ENCODE assay signal across 9 cellular contexts in genomic region chr1:94721240-94721639, GRCh38.
A peak's percentile ranks its signal among the peaks of the same experiment; 100 is the strongest.
DNase-seq lines count a peak whose midpoint lies in the region; ATAC-seq and TF ChIP-seq lines count a peak whose summit lies in the region.
"Had no signal": no experiment of that assay in that cellular context is flagged by ENCODE, and none has a peak within 500 bp of the region (broad histone marks: within the 10 kb centered on the region; RNA-seq: fewer than 3 reads in every experiment).

No MANE protein-coding gene starts in this region.

- TF ChIP-seq CTCF in tibial nerve (IDR thresholded peaks at IDR 0.05) = no peak

- no peak overlapping the region for H3K4me3 ChIP-seq in tibial nerve

- peak in 1 of 2 donors; percentile 8 for DNase-seq in activated T-cell treated with anti-CD3 and anti-CD28 coated beads, Interleukin-2, amount 50 U/mL, for 72 hours
- no peak for DNase-seq in activated T-cell treated with anti-CD3 and anti-CD28 coated beads, Interleukin-2, amount 50 U/mL, for 24 hours
- no peak for DNase-seq in T-helper 17 cell
- no peak for DNase-seq in stimulated activated naive CD8-positive, alpha-beta T cell treated with anti-CD3 and anti-CD28 coated beads, Interleukin-15, amount 100 ng/mL, for 72 hours
- DNase-seq in tibial nerve (ENCODE audit: low spot score in 2 of 2) = no peak
- DNase-seq in activated CD4-positive, alpha-beta memory T cell treated with anti-CD3 and anti-CD28 coated beads, Interleukin-2, amount 10 ng/mL, durations not matched to agents 7 days and 5 days = no peak

- H3K4me1 ChIP-seq in tibial nerve = peaks cover 0 to 6% (median 0%) of the 10 kb centered on the region in 4 donors

- no peaks in the 10 kb centered on the region for H3K27me3 ChIP-seq in tibial nerve

- POLR2A ChIA-PET in activated CD4-positive, alpha-beta memory T cell treated with anti-CD3 and anti-CD28 coated beads, Interleukin-2, amount 10 ng/mL, durations not matched to agents 7 days and 5 days (lab: Charles Lee) = no interaction called here

- peak; percentile 54 to 59 for ATAC-seq in activated T-cell treated with anti-CD3 and anti-CD28 coated beads, Interleukin-2, amount 50 U/mL, for 72 hours (replicated peaks in 1 of 2)
- ATAC-seq in HG02981 (IDR thresholded peaks at IDR 0.05; ENCODE audit: unreplicated experiment) (peak; percentile 52), T-helper 17 cell (peak; percentile 75), HG03460 (IDR thresholded peaks at IDR 0.05; ENCODE audit: unreplicated experiment) (no peak)
- peak; percentile 41 for ATAC-seq in stimulated activated naive CD8-positive, alpha-beta T cell treated with anti-CD3 and anti-CD28 coated beads, Interleukin-15, amount 100 ng/mL, for 72 hours

- H3K9me3 ChIP-seq in T-helper 17 cell (ENCODE audit: control insufficient read depth, low read length, poor library complexity, severe bottlenecking) (no peaks in the 10 kb centered on the region), tibial nerve (no peaks in the 10 kb centered on the region)

- CTCF ChIA-PET in activated CD4-positive, alpha-beta memory T cell treated with anti-CD3 and anti-CD28 coated beads, Interleukin-2, amount 10 ng/mL, durations not matched to agents 7 days and 5 days (lab: Charles Lee) = no interaction called here

- TF ChIP-seq POLR2A in tibial nerve (IDR thresholded peaks at IDR 0.05) = no peak

- H3K36me3 ChIP-seq in tibial nerve = no peaks in the 10 kb centered on the region

- 74 to 80% methylated on average over 7 of the region's 7 CpGs for WGBS in tibial nerve, 2 donors

- no peak overlapping the region for H3K27ac Mint-ChIP-seq in activated T-cell treated with anti-CD3 and anti-CD28 coated beads, Interleukin-2, amount 50 U/mL, for 72 hours
- no peak overlapping the region for H3K27ac Mint-ChIP-seq in activated T-cell treated with anti-CD3 and anti-CD28 coated beads, Interleukin-2, amount 50 U/mL, for 24 hours
- no peak overlapping the region for H3K27ac Mint-ChIP-seq in T-helper 17 cell
- no peak overlapping the region for H3K27ac Mint-ChIP-seq in stimulated activated naive CD8-positive, alpha-beta T cell treated with anti-CD3 and anti-CD28 coated beads, Interleukin-15, amount 100 ng/mL, for 72 hours
- no peak overlapping the region for H3K27ac Mint-ChIP-seq in activated CD4-positive, alpha-beta memory T cell treated with anti-CD3 and anti-CD28 coated beads, Interleukin-2, amount 10 ng/mL, durations not matched to agents 7 days and 5 days
- H3K27ac Mint-ChIP-seq: mesothelial cell of epicardium had no signal

- peaks cover 7% of the 10 kb centered on the region for H3K4me1 Mint-ChIP-seq in activated T-cell treated with anti-CD3 and anti-CD28 coated beads, Interleukin-2, amount 50 U/mL, for 72 hours (ENCODE audit: low read depth)
- H3K4me1 Mint-ChIP-seq in activated T-cell treated with anti-CD3 and anti-CD28 coated beads, Interleukin-2, amount 50 U/mL, for 24 hours (ENCODE audit: low read depth) = no peaks in the 10 kb centered on the region
- peaks cover 3% of the 10 kb centered on the region for H3K4me1 Mint-ChIP-seq in T-helper 17 cell
- H3K4me1 Mint-ChIP-seq in stimulated activated naive CD8-positive, alpha-beta T cell treated with anti-CD3 and anti-CD28 coated beads, Interleukin-15, amount 100 ng/mL, for 72 hours = peaks cover 10% of the 10 kb centered on the region
- no peaks in the 10 kb centered on the region for H3K4me1 Mint-ChIP-seq in activated CD4-positive, alpha-beta memory T cell treated with anti-CD3 and anti-CD28 coated beads, Interleukin-2, amount 10 ng/mL, durations not matched to agents 7 days and 5 days
- H3K4me1 Mint-ChIP-seq: mesothelial cell of epicardium had no signal

- H3K4me3 Mint-ChIP-seq in activated T-cell treated with anti-CD3 and anti-CD28 coated beads, Interleukin-2, amount 50 U/mL, for 72 hours = no peak overlapping the region
- no peak overlapping the region for H3K4me3 Mint-ChIP-seq in activated T-cell treated with anti-CD3 and anti-CD28 coated beads, Interleukin-2, amount 50 U/mL, for 24 hours
- H3K4me3 Mint-ChIP-seq in T-helper 17 cell = no peak overlapping the region
- H3K4me3 Mint-ChIP-seq in stimulated activated naive CD8-positive, alpha-beta T cell treated with anti-CD3 and anti-CD28 coated beads, Interleukin-15, amount 100 ng/mL, for 72 hours = no peak overlapping the region
- no peak overlapping the region for H3K4me3 Mint-ChIP-seq in activated CD4-positive, alpha-beta memory T cell treated with anti-CD3 and anti-CD28 coated beads, Interleukin-2, amount 10 ng/mL, durations not matched to agents 7 days and 5 days
- H3K4me3 Mint-ChIP-seq: mesothelial cell of epicardium had no signal

- TF ChIP-seq EP300 in tibial nerve (IDR thresholded peaks at IDR 0.05) = no peak

- H3K27me3 Mint-ChIP-seq in activated T-cell treated with anti-CD3 and anti-CD28 coated beads, Interleukin-2, amount 50 U/mL, for 72 hours (ENCODE audit: low read depth) = peaks cover 31% of the 10 kb centered on the region
- H3K27me3 Mint-ChIP-seq in activated T-cell treated with anti-CD3 and anti-CD28 coated beads, Interleukin-2, amount 50 U/mL, for 24 hours = peaks cover 2% of the 10 kb centered on the region
- H3K27me3 Mint-ChIP-seq in T-helper 17 cell = peaks cover 31% of the 10 kb centered on the region
- H3K27me3 Mint-ChIP-seq in stimulated activated naive CD8-positive, alpha-beta T cell treated with anti-CD3 and anti-CD28 coated beads, Interleukin-15, amount 100 ng/mL, for 72 hours = peaks cover 31% of the 10 kb centered on the region
- H3K27me3 Mint-ChIP-seq in activated CD4-positive, alpha-beta memory T cell treated with anti-CD3 and anti-CD28 coated beads, Interleukin-2, amount 10 ng/mL, durations not matched to agents 7 days and 5 days = peaks cover 8% of the 10 kb centered on the region

- no peaks in the 10 kb centered on the region for H3K9me3 Mint-ChIP-seq in activated T-cell treated with anti-CD3 and anti-CD28 coated beads, Interleukin-2, amount 50 U/mL, for 72 hours
- no peaks in the 10 kb centered on the region for H3K9me3 Mint-ChIP-seq in activated T-cell treated with anti-CD3 and anti-CD28 coated beads, Interleukin-2, amount 50 U/mL, for 24 hours
- no peaks in the 10 kb centered on the region for H3K9me3 Mint-ChIP-seq in stimulated activated naive CD8-positive, alpha-beta T cell treated with anti-CD3 and anti-CD28 coated beads, Interleukin-15, amount 100 ng/mL, for 72 hours
- no peaks in the 10 kb centered on the region for H3K9me3 Mint-ChIP-seq in activated CD4-positive, alpha-beta memory T cell treated with anti-CD3 and anti-CD28 coated beads, Interleukin-2, amount 10 ng/mL, durations not matched to agents 7 days and 5 days
- H3K9me3 Mint-ChIP-seq: mesothelial cell of epicardium had no signal

- no peak overlapping the region for H3K27ac ChIP-seq in tibial nerve

- H3K36me3 Mint-ChIP-seq in activated T-cell treated with anti-CD3 and anti-CD28 coated beads, Interleukin-2, amount 50 U/mL, for 72 hours (ENCODE audit: insufficient read depth in 2 of 2) = no peaks in the 10 kb centered on the region
- no peaks in the 10 kb centered on the region for H3K36me3 Mint-ChIP-seq in activated T-cell treated with anti-CD3 and anti-CD28 coated beads, Interleukin-2, amount 50 U/mL, for 24 hours (ENCODE audit: low read depth)
- H3K36me3 Mint-ChIP-seq in T-helper 17 cell (ENCODE audit: low read depth) = no peaks in the 10 kb centered on the region
- H3K36me3 Mint-ChIP-seq in activated CD4-positive, alpha-beta memory T cell treated with anti-CD3 and anti-CD28 coated beads, Interleukin-2, amount 10 ng/mL, durations not matched to agents 7 days and 5 days (ENCODE audit: low read depth) = no peaks in the 10 kb centered on the region
